ENCODE assay signal across 1 cellular context in genomic region chr16:87465306-87465705, GRCh38.
A peak's percentile ranks its signal among the peaks of the same experiment; 100 is the strongest.
TF ChIP-seq lines count a peak whose summit lies in the region.

No MANE protein-coding gene starts in this region.

TF ChIP-seq in HepG2, 621 proteins besides CTCF, POLR2A, EP300 and RAD21 (continued from another document and continues in another):
- TF ChIP-seq KIAA2018 (CRISPR knock-in tag; IDR thresholded peaks at IDR 0.05; ENCODE audit: borderline replicate concordance) (no peak), FUBP1 (CRISPR knock-in tag; IDR thresholded peaks at IDR 0.05; ENCODE audit: borderline replicate concordance) (no peak), MXD4 (CRISPR knock-in tag; IDR thresholded peaks at IDR 0.05) (no peak), ELF4 (CRISPR knock-in tag; IDR thresholded peaks at IDR 0.05; ENCODE audit: borderline replicate concordance) (0 out of 2 replicates have a peak, but pooled peaks have one; percentile 28), GABPA (IDR thresholded peaks at IDR 0.05; ENCODE audit: low read depth, low read length) (no peak), GABPA (CRISPR knock-in tag; IDR thresholded peaks at IDR 0.05; ENCODE audit: low read depth) (no peak), ETS1 (CRISPR knock-in tag; IDR thresholded peaks at IDR 0.05) (no peak), AKAP8 (CRISPR knock-in tag; IDR thresholded peaks at IDR 0.05) (no peak), CREM (IDR thresholded peaks at IDR 0.05) (peak; percentile 46; the same call in 1 of the 2 replicates), CREM (CRISPR knock-in tag; IDR thresholded peaks at IDR 0.05) (no peak), USF2 (IDR thresholded peaks at IDR 0.05; ENCODE audit: low read depth, low read length) (no peak), USF2 (CRISPR knock-in tag; IDR thresholded peaks at IDR 0.05; ENCODE audit: borderline replicate concordance) (no peak), ISL2 (CRISPR knock-in tag; IDR thresholded peaks at IDR 0.05) (peak; percentile 70; the same call in 1 of the 2 replicates), ZNF101 (CRISPR knock-in tag; IDR thresholded peaks at IDR 0.05; ENCODE audit: borderline replicate concordance, low read depth) (no peak), DPF2 (CRISPR knock-in tag; IDR thresholded peaks at IDR 0.05; ENCODE audit: borderline replicate concordance, low read depth) (peak; percentile 14; the same call in 1 of the 2 replicates), ELF1 (CRISPR knock-in tag; IDR thresholded peaks at IDR 0.05) (no peak), SMYD3 (CRISPR knock-in tag; IDR thresholded peaks at IDR 0.05) (no peak), TAF15 (IDR thresholded peaks at IDR 0.05; ENCODE audit: low read depth, low read length, poor library complexity, severe bottlenecking) (no peak), E2F5 (CRISPR knock-in tag; conservative IDR thresholded peaks at IDR 0.05) (no peak), NFYC (CRISPR knock-in tag; IDR thresholded peaks at IDR 0.05) (no peak; the same call in 1 of the 2 replicates), KMT2B (CRISPR knock-in tag; IDR thresholded peaks at IDR 0.05) (no peak), MYPOP (CRISPR knock-in tag; IDR thresholded peaks at IDR 0.05) (no peak), ATF7-NPFF (CRISPR knock-in tag; IDR thresholded peaks at IDR 0.05; ENCODE audit: low read depth) (no peak), EEA1 (CRISPR knock-in tag; IDR thresholded peaks at IDR 0.05; ENCODE audit: borderline replicate concordance) (no peak), ZNF781 (CRISPR knock-in tag; IDR thresholded peaks at IDR 0.05; ENCODE audit: borderline replicate concordance, not compliant biosample characterization) (no peak), ZNF18 (CRISPR knock-in tag; IDR thresholded peaks at IDR 0.05; ENCODE audit: insufficient replicate concordance) (no peak), ZNF775 (CRISPR knock-in tag; IDR thresholded peaks at IDR 0.05; ENCODE audit: borderline replicate concordance) (no peak), MXI1 (IDR thresholded peaks at IDR 0.05; ENCODE audit: borderline replicate concordance, low read depth, low read length) (peak; percentile 33; the same call in 1 of the 3 replicates), ZNF546 (CRISPR knock-in tag; conservative IDR thresholded peaks at IDR 0.05) (no peak), ZNF615 (CRISPR knock-in tag; IDR thresholded peaks at IDR 0.05; ENCODE audit: borderline replicate concordance) (no peak), NCOA2 (CRISPR knock-in tag; IDR thresholded peaks at IDR 0.05) (peak; percentile 87), ZBTB46 (CRISPR knock-in tag; IDR thresholded peaks at IDR 0.05; ENCODE audit: borderline replicate concordance) (no peak), SNAI1 (CRISPR knock-in tag; IDR thresholded peaks at IDR 0.05; ENCODE audit: borderline replicate concordance) (no peak), LBX2 (CRISPR knock-in tag; IDR thresholded peaks at IDR 0.05; ENCODE audit: borderline replicate concordance) (no peak), ZNF543 (CRISPR knock-in tag; IDR thresholded peaks at IDR 0.05) (0 out of 2 replicates have a peak, but pooled peaks have one; percentile 26), TFDP2 (CRISPR knock-in tag; IDR thresholded peaks at IDR 0.05) (no peak), BCL3 (CRISPR knock-in tag; IDR thresholded peaks at IDR 0.05) (no peak)
